In the genomic region with DNA sequence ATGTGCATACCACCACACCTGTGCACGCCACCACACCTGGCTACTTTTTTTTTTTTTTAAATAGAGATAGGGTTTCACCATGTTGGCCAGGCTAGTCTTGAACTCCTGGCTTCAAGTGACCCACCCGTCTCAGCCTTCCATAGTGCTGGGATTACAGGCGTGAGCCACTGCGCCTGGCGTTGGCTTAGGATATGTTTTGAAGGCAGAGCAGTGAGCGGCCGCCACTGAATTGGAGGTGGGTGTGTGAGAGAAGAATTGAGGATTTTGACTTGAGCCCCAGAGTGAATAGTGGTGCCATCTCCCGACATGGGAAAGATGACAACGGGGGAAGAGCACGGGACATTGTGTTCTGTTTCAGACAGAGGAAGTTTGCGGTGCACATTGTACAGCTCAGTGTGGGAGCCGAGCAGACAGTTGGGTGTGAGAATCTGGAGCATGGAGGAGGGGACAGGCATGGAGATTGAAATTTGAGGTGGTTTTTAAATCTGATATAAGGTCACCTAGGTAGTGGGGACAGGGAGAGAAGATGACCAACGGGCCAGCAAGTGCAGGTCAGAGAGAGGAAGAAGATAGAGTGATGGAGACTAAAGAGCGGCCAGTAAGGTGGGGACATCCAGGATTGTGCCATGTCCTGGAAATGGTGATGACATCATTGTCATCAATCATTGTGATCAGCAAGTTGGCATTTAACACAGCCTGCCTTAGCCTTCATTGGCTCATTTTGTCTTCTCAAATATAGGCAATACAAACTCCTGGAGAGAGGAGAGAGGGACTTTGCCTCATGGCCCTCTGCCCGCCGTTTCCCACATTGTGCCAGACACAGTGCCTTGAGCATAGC, we compare ENCODE assay signal across 27 cellular contexts. TPM values are rescaled to one million over a fixed set of nuclear protein-coding genes. Genes with fewer than 3 reads are reported as not detected.
"Had no signal": no experiment of that assay in that cellular context is flagged by ENCODE, and none has a peak within 500 bp of the region (broad histone marks: within the 10 kb centered on the region; RNA-seq: fewer than 3 reads in every experiment).

No MANE protein-coding gene starts in this region.

- DNase-seq: cortex of kidney; effector memory CD8-positive, alpha-beta T cell; erythroblast; esophagus squamous epithelium; foreskin melanocyte; glutamatergic neuron; heart right ventricle; hippocampal formation; left lung; mesenchymal stem cell; midbrain; naive thymus-derived CD4-positive, alpha-beta T cell; nucleus accumbens; psoas muscle; right cardiac atrium; sigmoid colon; stimulated activated CD4-positive, alpha-beta T cell treated with anti-CD3 and anti-CD28 coated beads, Interleukin-4, amount 100 ng/mL, for 4 hours; stimulated activated naive CD8-positive, alpha-beta T cell treated with anti-CD3 and anti-CD28 coated beads, Interleukin-15, Interleukin-2, amounts not matched to agents 100 U/mL and 50 U/mL, for 24 hours; substantia nigra; transverse colon had no signal

- H3K4me1 ChIP-seq: left lung had no signal

- H3K27ac ChIP-seq: esophagus squamous epithelium, heart right ventricle, left lung, psoas muscle, sigmoid colon, thoracic aorta, transverse colon, vagina had no signal

- H3K36me3 ChIP-seq: esophagus squamous epithelium, heart right ventricle, left lung, sigmoid colon, thoracic aorta, transverse colon, vagina had no signal

- H3K4me3 ChIP-seq: esophagus squamous epithelium, heart right ventricle, left lung, psoas muscle, sigmoid colon, thoracic aorta, transverse colon, vagina had no signal

- H3K9me3 ChIP-seq: esophagus squamous epithelium, heart right ventricle, left lung, psoas muscle, sigmoid colon, thoracic aorta, transverse colon, vagina had no signal

- H3K27me3 ChIP-seq: esophagus squamous epithelium, left lung, sigmoid colon, vagina had no signal

- ATAC-seq: effector memory CD8-positive, alpha-beta T cell; heart right ventricle; left lung; naive thymus-derived CD4-positive, alpha-beta T cell; psoas muscle; right cardiac atrium; stimulated activated memory B cell treated with anti-CD40 and anti-IgM and Interleukin-4, amounts not matched to agents 10 μg/mL and 1 μg/mL and 100 μg/mL, for 72 hours; stimulated activated naive CD8-positive, alpha-beta T cell treated with anti-CD3 and anti-CD28 coated beads, Interleukin-15, Interleukin-2, amounts not matched to agents 100 U/mL and 50 U/mL, for 24 hours had no signal

RNA-seq across cellular contexts. Expression of gene VWA2, which starts 35.8 kb away (rescaled TPM):
- total RNA-seq: dermis microvascular lymphatic vessel endothelial cell, lung microvascular endothelial cell, osteocyte, psoas muscle, right cardiac atrium, skeletal muscle tissue had no signal
